ENCODE assay signal across 29 cellular contexts in the genomic region with DNA sequence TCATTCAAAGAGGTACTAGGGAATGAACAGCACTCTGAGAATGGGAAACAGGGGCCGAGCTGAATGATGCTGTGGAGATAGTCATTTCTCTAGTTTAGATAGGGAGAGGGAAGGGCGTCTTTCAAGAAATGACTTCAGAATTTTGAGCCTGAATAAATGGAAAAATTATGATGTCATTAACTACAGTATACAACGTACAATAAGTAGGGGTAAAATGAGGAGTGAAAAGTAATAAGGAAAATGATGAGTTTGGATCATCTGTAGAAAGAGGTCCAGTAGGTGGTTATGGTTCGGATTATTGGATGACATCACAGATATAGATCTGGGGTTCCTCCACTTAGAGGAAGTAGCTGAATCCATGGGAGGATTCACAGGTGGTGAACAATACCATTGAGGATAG.
"Had no signal": no experiment of that assay in that cellular context is flagged by ENCODE, and none has a peak within 500 bp of the region (broad histone marks: within the 10 kb centered on the region; RNA-seq: fewer than 3 reads in every experiment).

No MANE protein-coding gene starts in this region.

- H3K36me3 ChIP-seq: stomach, suprapubic skin, thoracic aorta, thyroid gland, tibial artery, tibial nerve, transverse colon, upper lobe of left lung, upper lobe of right lung, uterus, vagina had no signal

- DNase-seq: stimulated activated CD4-positive, alpha-beta T cell treated with anti-CD3 and anti-CD28 coated beads, Interleukin-2, amount 100 ng/mL, for 48 hours; stimulated activated CD4-positive, alpha-beta T cell treated with anti-CD3 and anti-CD28 coated beads, Interleukin-4, amount 100 ng/mL, for 1 hour; stimulated activated CD4-positive, alpha-beta T cell treated with anti-CD3 and anti-CD28 coated beads, Interleukin-4, amount 100 ng/mL, for 24 hours; stimulated activated CD4-positive, alpha-beta T cell treated with anti-CD3 and anti-CD28 coated beads, Interleukin-4, amount 100 ng/mL, for 4 hours; stimulated activated CD8-positive, alpha-beta memory T cell treated with anti-CD3 and anti-CD28 coated beads, Interleukin-4, amount 100 ng/mL, for 48 hours; stimulated activated naive B cell treated with anti-CD40 and anti-IgM and Interleukin-4, amounts not matched to agents 10 μg/mL and 1 μg/mL and 100 μg/mL, for 72 hours; stimulated activated naive CD4-positive, alpha-beta T cell; stimulated activated naive CD4-positive, alpha-beta T cell treated with Interleukin-2 at 50 U/mL for 16 hours; stimulated activated naive CD8-positive, alpha-beta T cell treated with anti-CD3 and anti-CD28 coated beads, Interleukin-15, amount 100 ng/mL, for 72 hours; stimulated activated naive CD8-positive, alpha-beta T cell treated with anti-CD3 and anti-CD28 coated beads, Interleukin-15, Interleukin-2, amounts not matched to agents 100 U/mL and 50 U/mL, for 24 hours; stomach; substantia nigra; testis; thyroid gland; tibial artery; transverse colon; trophoblast cell; upper lobe of left lung; upper lobe of right lung; uterus had no signal

- H3K36me3 Mint-ChIP-seq: stimulated activated effector memory CD8-positive, alpha-beta T cell treated with anti-CD3 and anti-CD28 coated beads, Interleukin-12 subunit alpha, Interleukin-12 subunit beta, amount 100 ng/mL, for 72 hours; stimulated activated memory B cell treated with anti-CD40 and anti-IgM and Interleukin-4, amounts not matched to agents 10 μg/mL and 1 μg/mL and 100 μg/mL, for 72 hours; stimulated activated naive B cell treated with anti-CD40 and anti-IgM and Interleukin-4, amounts not matched to agents 10 μg/mL and 1 μg/mL and 100 μg/mL, for 72 hours; type B pancreatic cell had no signal

- H3K27me3 Mint-ChIP-seq: stimulated activated memory B cell treated with anti-CD40 and anti-IgM and Interleukin-4, amounts not matched to agents 10 μg/mL and 1 μg/mL and 100 μg/mL, for 72 hours; stimulated activated naive B cell treated with anti-CD40 and anti-IgM and Interleukin-4, amounts not matched to agents 10 μg/mL and 1 μg/mL and 100 μg/mL, for 72 hours; stimulated activated naive CD8-positive, alpha-beta T cell treated with anti-CD3 and anti-CD28 coated beads, Interleukin-15, amount 100 ng/mL, for 72 hours; stimulated activated naive CD8-positive, alpha-beta T cell treated with anti-CD3 and anti-CD28 coated beads, Interleukin-15, Interleukin-2, amounts not matched to agents 100 ng/mL and 50 ng/mL, for 24 hours had no signal

- H3K4me1 Mint-ChIP-seq: stimulated activated effector memory CD8-positive, alpha-beta T cell treated with anti-CD3 and anti-CD28 coated beads, Interleukin-12 subunit alpha, Interleukin-12 subunit beta, amount 100 ng/mL, for 72 hours; stimulated activated memory B cell treated with anti-CD40 and anti-IgM and Interleukin-4, amounts not matched to agents 10 μg/mL and 1 μg/mL and 100 μg/mL, for 72 hours; stimulated activated naive B cell treated with anti-CD40 and anti-IgM and Interleukin-4, amounts not matched to agents 10 μg/mL and 1 μg/mL and 100 μg/mL, for 72 hours; stimulated activated naive CD8-positive, alpha-beta T cell treated with anti-CD3 and anti-CD28 coated beads, Interleukin-15, amount 100 ng/mL, for 72 hours had no signal

- ATAC-seq: stimulated activated effector memory CD8-positive, alpha-beta T cell treated with anti-CD3 and anti-CD28 coated beads, Interleukin-12 subunit alpha, Interleukin-12 subunit beta, amount 100 ng/mL, for 72 hours; stimulated activated memory B cell treated with anti-CD40 and anti-IgM and Interleukin-4, amounts not matched to agents 10 μg/mL and 1 μg/mL and 100 μg/mL, for 72 hours; stimulated activated naive B cell treated with anti-CD40 and anti-IgM and Interleukin-4, amounts not matched to agents 10 μg/mL and 1 μg/mL and 100 μg/mL, for 72 hours; stimulated activated naive CD8-positive, alpha-beta T cell treated with anti-CD3 and anti-CD28 coated beads, Interleukin-15, amount 100 ng/mL, for 72 hours; stimulated activated naive CD8-positive, alpha-beta T cell treated with anti-CD3 and anti-CD28 coated beads, Interleukin-15, Interleukin-2, amounts not matched to agents 100 U/mL and 50 U/mL, for 24 hours; upper lobe of right lung had no signal

- H3K27me3 ChIP-seq: stomach, suprapubic skin, testis, thyroid gland, tibial artery, tibial nerve, transverse colon, upper lobe of left lung, upper lobe of right lung, uterus, vagina had no signal

- H3K4me1 ChIP-seq: stomach, suprapubic skin, testis, thyroid gland, tibial artery, tibial nerve, transverse colon, upper lobe of left lung, upper lobe of right lung, uterus, vagina had no signal

- H3K9me3 Mint-ChIP-seq: stimulated activated naive CD8-positive, alpha-beta T cell treated with anti-CD3 and anti-CD28 coated beads, Interleukin-15, Interleukin-2, amounts not matched to agents 100 ng/mL and 50 ng/mL, for 24 hours; type B pancreatic cell had no signal

- H3K27ac Mint-ChIP-seq: stimulated activated effector memory CD8-positive, alpha-beta T cell treated with anti-CD3 and anti-CD28 coated beads, Interleukin-12 subunit alpha, Interleukin-12 subunit beta, amount 100 ng/mL, for 72 hours; stimulated activated memory B cell treated with anti-CD40 and anti-IgM and Interleukin-4, amounts not matched to agents 10 μg/mL and 1 μg/mL and 100 μg/mL, for 72 hours; stimulated activated naive B cell treated with anti-CD40 and anti-IgM and Interleukin-4, amounts not matched to agents 10 μg/mL and 1 μg/mL and 100 μg/mL, for 72 hours; stimulated activated naive CD8-positive, alpha-beta T cell treated with anti-CD3 and anti-CD28 coated beads, Interleukin-15, amount 100 ng/mL, for 72 hours; stimulated activated naive CD8-positive, alpha-beta T cell treated with anti-CD3 and anti-CD28 coated beads, Interleukin-15, Interleukin-2, amounts not matched to agents 100 ng/mL and 50 ng/mL, for 24 hours; type B pancreatic cell had no signal

- H3K4me3 Mint-ChIP-seq: stimulated activated effector memory CD8-positive, alpha-beta T cell treated with anti-CD3 and anti-CD28 coated beads, Interleukin-12 subunit alpha, Interleukin-12 subunit beta, amount 100 ng/mL, for 72 hours; stimulated activated memory B cell treated with anti-CD40 and anti-IgM and Interleukin-4, amounts not matched to agents 10 μg/mL and 1 μg/mL and 100 μg/mL, for 72 hours; stimulated activated naive B cell treated with anti-CD40 and anti-IgM and Interleukin-4, amounts not matched to agents 10 μg/mL and 1 μg/mL and 100 μg/mL, for 72 hours; stimulated activated naive CD8-positive, alpha-beta T cell treated with anti-CD3 and anti-CD28 coated beads, Interleukin-15, amount 100 ng/mL, for 72 hours; stimulated activated naive CD8-positive, alpha-beta T cell treated with anti-CD3 and anti-CD28 coated beads, Interleukin-15, Interleukin-2, amounts not matched to agents 100 ng/mL and 50 ng/mL, for 24 hours; type B pancreatic cell had no signal

- FAIRE-seq: urothelium cell line had no signal

- H3K27ac ChIP-seq: stomach, suprapubic skin, testis, thoracic aorta, thyroid gland, tibial artery, tibial nerve, transverse colon, upper lobe of left lung, upper lobe of right lung, uterus, vagina had no signal

- H3K4me3 ChIP-seq: stomach, suprapubic skin, testis, thoracic aorta, thyroid gland, tibial artery, tibial nerve, transverse colon, upper lobe of left lung, upper lobe of right lung, uterus, vagina had no signal

- H3K9me3 ChIP-seq: stomach, suprapubic skin, testis, thoracic aorta, thyroid gland, tibial artery, tibial nerve, transverse colon, upper lobe of left lung, upper lobe of right lung, uterus, vagina had no signal
